11 cellular contexts compared by ENCODE assay signal in the genomic region with DNA sequence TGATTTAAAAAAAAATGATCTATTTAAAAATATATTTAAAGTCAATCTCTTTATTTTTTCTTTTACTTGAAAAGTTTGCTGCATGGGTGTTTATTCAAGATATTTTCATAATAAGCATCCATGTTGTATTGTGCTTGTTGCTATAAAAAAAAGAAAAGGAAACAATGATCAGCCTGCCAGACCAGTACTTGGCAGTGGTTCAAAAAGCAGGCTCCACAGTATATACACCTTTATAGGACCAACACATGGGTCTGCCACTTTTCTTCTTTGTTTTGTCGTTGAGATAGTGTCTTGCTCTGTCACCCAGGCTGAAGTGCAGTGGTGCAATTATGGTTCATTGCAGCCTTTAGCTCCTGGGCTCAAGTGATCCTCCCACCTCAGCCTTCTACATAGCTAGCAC.
"Had no signal": no experiment of that assay in that cellular context is flagged by ENCODE, and none has a peak within 500 bp of the region (broad histone marks: within the 10 kb centered on the region; RNA-seq: fewer than 3 reads in every experiment).

No MANE protein-coding gene starts in this region.

- H3K27ac ChIP-seq: body of pancreas, esophagus squamous epithelium, thyroid gland had no signal

- H3K4me1 ChIP-seq: body of pancreas had no signal

- H3K4me3 ChIP-seq: body of pancreas, esophagus squamous epithelium, thyroid gland had no signal

- ATAC-seq: body of pancreas; stimulated activated memory B cell treated with anti-CD40 and anti-IgM and Interleukin-4, amounts not matched to agents 10 μg/mL and 1 μg/mL and 100 μg/mL, for 72 hours had no signal

- H3K27me3 ChIP-seq: body of pancreas, esophagus squamous epithelium, thyroid gland had no signal

- H3K36me3 ChIP-seq: esophagus squamous epithelium, thyroid gland had no signal

- H3K9me3 ChIP-seq: body of pancreas, esophagus squamous epithelium, thyroid gland had no signal

- DNase-seq: activated CD4-positive, alpha-beta T cell treated with anti-CD3 and anti-CD28 coated beads, Interleukin-2, amount 50 U/mL, for 1 hour; activated CD4-positive, CD25-positive, alpha-beta regulatory T cell; activated CD8-positive, alpha-beta memory T cell treated with anti-CD3 and anti-CD28 coated beads for 24 hours; activated gamma-delta T cell treated with Interleukin-2 at 50 U/mL for 16 hours; amniotic stem cell; body of pancreas; caudate nucleus; esophagus squamous epithelium; nucleus accumbens; thyroid gland had no signal
